In genomic region chr4:138259296-138259695, GRCh38 we compare ENCODE assay signal across 25 cellular contexts. TPM values are rescaled to one million over a fixed set of nuclear protein-coding genes. Genes with fewer than 3 reads are reported as not detected.
DNase-seq lines count a peak whose midpoint lies in the region; ATAC-seq and TF ChIP-seq lines count a peak whose summit lies in the region.
"Had no signal": no experiment of that assay in that cellular context is flagged by ENCODE, and none has a peak within 500 bp of the region (broad histone marks: within the 10 kb centered on the region; RNA-seq: fewer than 3 reads in every experiment).

No MANE protein-coding gene starts in this region.

- no peaks in the 10 kb centered on the region for H3K27me3 ChIP-seq in SK-N-SH (ENCODE audit: insufficient read depth)
- H3K27me3 ChIP-seq: body of pancreas, ovary had no signal

- H3K4me2 ChIP-seq in SK-N-SH: no peak overlapping the region

- H3K4me1 ChIP-seq in SK-N-SH (ENCODE audit: control insufficient read depth in 1 of 2, insufficient read depth in 2 of 2, low read depth in 1 of 2, low read length in 1 of 2): peaks cover 0 to 5% of the 10 kb centered on the region in 2 experiments; a peak in 2 of 4 replicates
- H3K4me1 ChIP-seq: body of pancreas had no signal

- CTCF ChIA-PET in SK-N-SH (lab: Yijun Ruan, JAX) (interaction anchor here (0.8 kb wide), 1 partner anchor 32 kb away, joined by 4 read pairs; no protein-coding TSS in a partner anchor), RWPE1 (lab: Yijun Ruan, JAX) (no interaction called here)

- TF ChIP-seq RAD21 in SK-N-SH (IDR thresholded peaks at IDR 0.05; ENCODE audit: low read length): no peak

- no peak for TF ChIP-seq CTCF in SK-N-SH (IDR thresholded peaks at IDR 0.05)
- TF ChIP-seq CTCF in RWPE1 (conservative IDR thresholded peaks at IDR 0.05; ENCODE audit: low read depth): no peak

- peak; percentile 47 for ATAC-seq in SK-N-SH treated with all-trans-retinoic acid at 6 μM for 48 hours
- ATAC-seq in GM21515 (IDR thresholded peaks at IDR 0.05; ENCODE audit: unreplicated experiment): no peak
- ATAC-seq in HG02759 (IDR thresholded peaks at IDR 0.05; ENCODE audit: unreplicated experiment): no peak
- ATAC-seq: body of pancreas; CD8-positive, alpha-beta T cell; left cardiac atrium; stimulated activated memory B cell treated with anti-CD40 and anti-IgM and Interleukin-4, amounts not matched to agents 10 μg/mL and 1 μg/mL and 100 μg/mL, for 72 hours had no signal

- DNase-seq in SK-N-SH (no peak), RWPE1 (ENCODE audit: low spot score) (peak; percentile 65), epithelial cell of prostate (ENCODE audit: low read depth, low spot score) (peak; percentile 33), H4 (ENCODE audit: low spot score) (no peak), DMS114 treated with DMSO at 0.1 percent for 48 hours (lab: John Stamatoyannopoulos, UW; ENCODE audit: unreplicated experiment) (no peak)
- DNase-seq: activated CD4-positive, alpha-beta memory T cell treated with anti-CD3 and anti-CD28 coated beads, Interleukin-2, amount 10 ng/mL, durations not matched to agents 7 days and 5 days; activated CD4-positive, CD25-positive, alpha-beta regulatory T cell treated with anti-CD3 and anti-CD28 coated beads, Interleukin-2, amount 50 U/mL, for 72 hours; activated CD8-positive, alpha-beta memory T cell treated with anti-CD3 and anti-CD28 coated beads, Interleukin-2, amount 50 U/mL, for 4 hours; activated naive CD4-positive, alpha-beta T cell treated with Interleukin-2 at 50 U/mL for 16 hours; AML-193; body of pancreas; CD8-positive, alpha-beta T cell; H9; hypothalamus; left cardiac atrium; NCI-H1694; NCI-H510A; nephron progenitor cell; ovary; T-helper 2 cell had no signal

- H3K79me2 ChIP-seq in SK-N-SH (ENCODE audit: insufficient read depth): no peaks in the 10 kb centered on the region

- no peak for TF ChIP-seq EP300 in SK-N-SH (IDR thresholded peaks at IDR 0.05; ENCODE audit: borderline replicate concordance in 1 of 2, low read depth in 1 of 2, low read length in 1 of 2)

- 73% methylated on average over 4 of the region's 4 CpGs for WGBS in SK-N-SH (ENCODE audit: low lambda C conversion rate)

- no peak overlapping the region for H2AFZ ChIP-seq in SK-N-SH (ENCODE audit: low read depth)

- H3K9me2 ChIP-seq in SK-N-SH: no peaks in the 10 kb centered on the region

- POLR2A ChIA-PET in SK-N-SH (lab: Yijun Ruan, JAX) (no interaction called here), RWPE1 (lab: Yijun Ruan, JAX; ENCODE audit: low non-redundant PET) (no interaction called here)

- H3K27ac ChIP-seq in SK-N-SH (ENCODE audit: low read depth in 2 of 2, low read length in 1 of 2): peak overlapping the region in 1 of 2 experiments; percentile 40; a peak in 1 of 4 replicates
- no peak overlapping the region for H3K27ac ChIP-seq in RWPE1
- peak overlapping the region; percentile 89 for H3K27ac ChIP-seq in epithelial cell of prostate
- H3K27ac ChIP-seq: 22Rv1, body of pancreas, ovary had no signal

- H3K4me3 ChIP-seq in SK-N-SH (ENCODE audit: low read depth in 2 of 2, low read length in 1 of 2): no peak overlapping the region
- H3K4me3 ChIP-seq: body of pancreas, ovary had no signal

- no peaks in the 10 kb centered on the region for H3K9me3 ChIP-seq in SK-N-SH
- H3K9me3 ChIP-seq: body of pancreas, ovary had no signal

- H3K9ac ChIP-seq in SK-N-SH: no peak overlapping the region

- H3F3A ChIP-seq in SK-N-SH (replicated peaks; ENCODE audit: insufficient read depth): no peaks in the 10 kb centered on the region

- no peaks in the 10 kb centered on the region for H4K20me1 ChIP-seq in SK-N-SH (ENCODE audit: insufficient read depth)

- no peaks in the 10 kb centered on the region for H3K36me3 ChIP-seq in SK-N-SH (replicated peaks in 1 of 2; ENCODE audit: control insufficient read depth in 1 of 2, insufficient read depth in 2 of 2, low read length in 1 of 2)
- H3K36me3 ChIP-seq: ovary had no signal

TF ChIP-seq in SK-N-SH treated with all-trans-retinoic acid at 6 μM for 48 hours, 23 proteins besides CTCF, POLR2A, EP300 and RAD21 (continues in another document):
- TF ChIP-seq GLIS3 (CRISPR knock-in tag; IDR thresholded peaks at IDR 0.05) (no peak), BACH2 (CRISPR knock-in tag; IDR thresholded peaks at IDR 0.05; ENCODE audit: borderline replicate concordance) (no peak), TOX (CRISPR knock-in tag; IDR thresholded peaks at IDR 0.05; ENCODE audit: borderline replicate concordance) (no peak), ZFP30 (CRISPR knock-in tag; IDR thresholded peaks at IDR 0.05) (no peak), RARB (CRISPR knock-in tag; IDR thresholded peaks at IDR 0.05) (no peak), ZNF70 (CRISPR knock-in tag; IDR thresholded peaks at IDR 0.05) (no peak), ZFP3 (CRISPR knock-in tag; IDR thresholded peaks at IDR 0.05) (no peak), ZC3H10 (CRISPR knock-in tag; IDR thresholded peaks at IDR 0.05) (no peak)
- TF ChIP-seq, protein P1, sequence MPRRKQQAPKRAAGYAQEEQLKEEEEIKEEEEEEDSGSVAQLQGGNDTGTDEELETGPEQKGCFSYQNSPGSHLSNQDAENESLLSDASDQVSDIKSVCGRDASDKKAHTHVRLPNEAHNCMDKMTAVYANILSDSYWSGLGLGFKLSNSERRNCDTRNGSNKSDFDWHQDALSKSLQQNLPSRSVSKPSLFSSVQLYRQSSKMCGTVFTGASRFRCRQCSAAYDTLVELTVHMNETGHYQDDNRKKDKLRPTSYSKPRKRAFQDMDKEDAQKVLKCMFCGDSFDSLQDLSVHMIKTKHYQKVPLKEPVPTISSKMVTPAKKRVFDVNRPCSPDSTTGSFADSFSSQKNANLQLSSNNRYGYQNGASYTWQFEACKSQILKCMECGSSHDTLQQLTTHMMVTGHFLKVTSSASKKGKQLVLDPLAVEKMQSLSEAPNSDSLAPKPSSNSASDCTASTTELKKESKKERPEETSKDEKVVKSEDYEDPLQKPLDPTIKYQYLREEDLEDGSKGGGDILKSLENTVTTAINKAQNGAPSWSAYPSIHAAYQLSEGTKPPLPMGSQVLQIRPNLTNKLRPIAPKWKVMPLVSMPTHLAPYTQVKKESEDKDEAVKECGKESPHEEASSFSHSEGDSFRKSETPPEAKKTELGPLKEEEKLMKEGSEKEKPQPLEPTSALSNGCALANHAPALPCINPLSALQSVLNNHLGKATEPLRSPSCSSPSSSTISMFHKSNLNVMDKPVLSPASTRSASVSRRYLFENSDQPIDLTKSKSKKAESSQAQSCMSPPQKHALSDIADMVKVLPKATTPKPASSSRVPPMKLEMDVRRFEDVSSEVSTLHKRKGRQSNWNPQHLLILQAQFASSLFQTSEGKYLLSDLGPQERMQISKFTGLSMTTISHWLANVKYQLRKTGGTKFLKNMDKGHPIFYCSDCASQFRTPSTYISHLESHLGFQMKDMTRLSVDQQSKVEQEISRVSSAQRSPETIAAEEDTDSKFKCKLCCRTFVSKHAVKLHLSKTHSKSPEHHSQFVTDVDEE (CRISPR knock-in tag; IDR thresholded peaks at IDR 0.05): no peak

TF ChIP-seq in SK-N-SH, 30 proteins besides CTCF, POLR2A, EP300 and RAD21:
- TF ChIP-seq CHD2 (IDR thresholded peaks at IDR 0.05; ENCODE audit: low read length, partially characterized antibody) (no peak), MEF2A (IDR thresholded peaks at IDR 0.05; ENCODE audit: borderline replicate concordance, low read depth) (no peak), GABPA (IDR thresholded peaks at IDR 0.05; ENCODE audit: low read depth) (no peak), ELF1 (IDR thresholded peaks at IDR 0.05) (no peak), TAF1 (IDR thresholded peaks at IDR 0.05; ENCODE audit: borderline replicate concordance, low read depth, low read length) (no peak), PBX3 (IDR thresholded peaks at IDR 0.05) (no peak), POLR2AphosphoS5 (IDR thresholded peaks at IDR 0.05; ENCODE audit: low read depth, low read length) (no peak), MXI1 (IDR thresholded peaks at IDR 0.05; ENCODE audit: low read depth, low read length) (no peak)
TF ChIP-seq in SK-N-SH: peak in this region for 0.

RNA-seq across cellular contexts. Expression of gene SLC7A11, which starts 17.1 kb away (rescaled TPM):
- polyA plus RNA-seq in SK-N-SH (2012; rRNA removed): 3.1 and 4.4 TPM in 2 replicates
- 4.3 and 5.1 TPM in 2 replicates for polyA plus RNA-seq in SK-N-SH (2012; cell fraction: cytosol; rRNA removed)
- polyA plus RNA-seq in SK-N-SH (2012; cell fraction: nucleus; rRNA removed): 2.7 and 6.2 TPM in 2 replicates
- total RNA-seq in H4 (2014; rRNA removed; shearing (Covaris generic)): 135 and 181 TPM in 2 replicates
- total RNA-seq: CD8-positive, alpha-beta T cell had no signal

Comparison
In these comparisons a context has a peak if more than half of its experiments do, and no peak if none do; other contexts are left out.
1. DNase-seq: peak in RWPE1 (single experiment) and epithelial cell of prostate (single experiment); none in SK-N-SH (single experiment), H4 (single experiment) and DMS114 treated with DMSO at 0.1 percent for 48 hours (single experiment).